ENCODE assay signal across 8 cellular contexts in genomic region chr11:60899021-60899936, GRCh38. TPM values are rescaled to one million over a fixed set of nuclear protein-coding genes. Genes with fewer than 3 reads are reported as not detected.
DNase-seq lines count a peak whose midpoint lies in the region; ATAC-seq and TF ChIP-seq lines count a peak whose summit lies in the region.

No MANE protein-coding gene starts in this region.

- 62% methylated on average over 12 of the region's 12 CpGs for WGBS in prostate gland

- no peaks in the 10 kb centered on the region for H3K27me3 ChIP-seq in cardiac muscle cell
- no peaks in the 10 kb centered on the region for H3K27me3 ChIP-seq in prostate gland (replicated peaks; ENCODE audit: insufficient read depth)

- H3K4me3 ChIP-seq in GM12865 (ENCODE audit: low read depth, low read length) (no peak overlapping the region), cardiac muscle cell (no peak overlapping the region), prostate gland (no peak overlapping the region)

- intact Hi-C loops in prostate gland (cut with DNase I): loop anchor here (1.0 to 5.0 kb wide), 2 partner anchors 68 to 122 kb away; no protein-coding TSS in a partner anchor

- H3K27ac ChIP-seq in cardiac muscle cell (no peak overlapping the region), prostate gland (peak overlapping the region in 1 of 2 donors; percentile 32)

- H3K4me1 ChIP-seq in cardiac muscle cell (ENCODE audit: low read depth) (no peaks in the 10 kb centered on the region), prostate gland (replicated peaks) (no peaks in the 10 kb centered on the region)

- DNase-seq in CD1c-positive myeloid dendritic cell (ENCODE audit: extremely low spot score) (peak; percentile 76), GM12865 (ENCODE audit: low read depth) (peak; percentile 54), NCI-H1694 (lab: John Stamatoyannopoulos, UW) (peak; percentile 69), cardiac muscle cell (ENCODE audit: low read depth in 1 of 2, low spot score in 1 of 2) (peak; percentile 62 to 77), prostate gland (ENCODE audit: low spot score) (peak; percentile 46)

- no peak overlapping the region for H3K27ac Mint-ChIP-seq in activated T-helper 17 cell treated with anti-CD3 and anti-CD28 coated beads, Interleukin-2, amount 50 U/mL, for 72 hours

- peaks cover 13% of the 10 kb centered on the region for H3K4me1 Mint-ChIP-seq in activated T-helper 17 cell treated with anti-CD3 and anti-CD28 coated beads, Interleukin-2, amount 50 U/mL, for 72 hours

- H3K9me3 ChIP-seq in cardiac muscle cell (ENCODE audit: low read depth) (no peaks in the 10 kb centered on the region), prostate gland (no peaks in the 10 kb centered on the region)

- H3K9me3 Mint-ChIP-seq in activated T-helper 17 cell treated with anti-CD3 and anti-CD28 coated beads, Interleukin-2, amount 50 U/mL, for 72 hours: no peaks in the 10 kb centered on the region

- H3K36me3 ChIP-seq in cardiac muscle cell: peaks cover 58% of the 10 kb centered on the region
- peaks cover 21 to 42% of the 10 kb centered on the region in 2 donors for H3K36me3 ChIP-seq in prostate gland

- H3K36me3 Mint-ChIP-seq in activated T-helper 17 cell treated with anti-CD3 and anti-CD28 coated beads, Interleukin-2, amount 50 U/mL, for 72 hours (ENCODE audit: low read depth): peaks cover 100% of the 10 kb centered on the region

- no peak overlapping the region for H3K4me3 Mint-ChIP-seq in activated T-helper 17 cell treated with anti-CD3 and anti-CD28 coated beads, Interleukin-2, amount 50 U/mL, for 72 hours

- TF ChIP-seq POLR2A in prostate gland (IDR thresholded peaks at IDR 0.05): no peak

- no peaks in the 10 kb centered on the region for H3K27me3 Mint-ChIP-seq in activated T-helper 17 cell treated with anti-CD3 and anti-CD28 coated beads, Interleukin-2, amount 50 U/mL, for 72 hours

- peak; percentile 58 for ATAC-seq in activated T-helper 17 cell treated with anti-CD3 and anti-CD28 coated beads, Interleukin-2, amount 50 U/mL, for 72 hours (replicated peaks)
- ATAC-seq in GM19455 (IDR thresholded peaks at IDR 0.05; ENCODE audit: unreplicated experiment) (no peak), HG03025 (IDR thresholded peaks at IDR 0.05; ENCODE audit: low FRiP score, unreplicated experiment) (no peak)

- TF ChIP-seq CTCF in GM12865 (IDR thresholded peaks at IDR 0.05; ENCODE audit: insufficient read depth, low read depth, low read length, missing control alignments) (peak; percentile 95), cardiac muscle cell (IDR thresholded peaks at IDR 0.05; ENCODE audit: low read depth, low read length) (peak; percentile 97), prostate gland (IDR thresholded peaks at IDR 0.05) (peak; percentile 67 to 88 (median 86))

RNA-seq across cellular contexts. Expression of gene PRPF19, which starts 7.1 kb away (rescaled TPM):
- 100 to 1,000 TPM in 1 of 2 donors, 10 to 100 TPM in 1; 80.2 to 165 TPM for total RNA-seq in activated T-helper 17 cell treated with anti-CD3 and anti-CD28 coated beads, Interleukin-2, amount 50 U/mL, for 72 hours
- total RNA-seq in cardiac muscle cell: 58.8 and 75.2 TPM in 2 replicates
- 14.9 and 17.0 TPM in 2 replicates for polyA plus RNA-seq in cardiac muscle cell
- 100 to 1,000 TPM; 147 to 181 TPM for total RNA-seq in prostate gland

RNA-seq across cellular contexts. Expression of gene TMEM109, which starts 14.7 kb away (rescaled TPM):
- 10 to 100 TPM; 42.8 to 99.7 TPM for total RNA-seq in activated T-helper 17 cell treated with anti-CD3 and anti-CD28 coated beads, Interleukin-2, amount 50 U/mL, for 72 hours
- total RNA-seq in cardiac muscle cell (56.7 and 66.3 TPM in 2 replicates), prostate gland (100 to 1,000 TPM; 106 to 122 TPM)
- 77.7 and 109 TPM in 2 replicates for polyA plus RNA-seq in cardiac muscle cell

RNA-seq across cellular contexts. Expression of gene TMEM132A, which starts 25.0 kb away (rescaled TPM):
- total RNA-seq in activated T-helper 17 cell treated with anti-CD3 and anti-CD28 coated beads, Interleukin-2, amount 50 U/mL, for 72 hours: under 1 TPM in 1 of 2 donors, not detected in 1; 0.29 TPM
- 154 and 188 TPM in 2 replicates for total RNA-seq in cardiac muscle cell
- polyA plus RNA-seq in cardiac muscle cell: 143 and 176 TPM in 2 replicates
- total RNA-seq in prostate gland: 10 to 100 TPM; 18.7 to 44.5 TPM

RNA-seq across cellular contexts. Expression of gene ZP1, which starts 31.9 kb away (rescaled TPM):
- under 1 TPM in 1 of 2 donors, not detected in 1; 0.16 TPM for total RNA-seq in activated T-helper 17 cell treated with anti-CD3 and anti-CD28 coated beads, Interleukin-2, amount 50 U/mL, for 72 hours
- total RNA-seq in cardiac muscle cell: not detected in 2 replicates
- polyA plus RNA-seq in cardiac muscle cell: 1.9 TPM in 1 of 2 replicates, not detected in the other
- total RNA-seq in prostate gland: under 1 TPM; 0.68 to 0.80 TPM

RNA-seq across cellular contexts. Expression of gene PTGDR2, which starts 43.5 kb away (rescaled TPM):
- total RNA-seq in activated T-helper 17 cell treated with anti-CD3 and anti-CD28 coated beads, Interleukin-2, amount 50 U/mL, for 72 hours: under 1 TPM; 0.19 to 0.37 TPM
- total RNA-seq in cardiac muscle cell (0.04 and 0.09 TPM in 2 replicates), prostate gland (under 1 TPM; 0.34 to 0.46 TPM)
- polyA plus RNA-seq in cardiac muscle cell: 0.07 TPM in 2 replicates

Comparison
In these comparisons a context has a peak if more than half of its experiments do, and no peak if none do; other contexts are left out.
1. RNA of gene TMEM132A, which starts 25.0 kb away (total RNA-seq): 154 to 188 TPM in cardiac muscle cell and 18.7 to 44.5 TPM in prostate gland; 0.29 TPM in activated T-helper 17 cell treated with anti-CD3 and anti-CD28 coated beads, Interleukin-2, amount 50 U/mL, for 72 hours; every median in the first group is over 10 times any median in the second.
2. Peak in every context shown above with its lines, with median percentiles within 50 percentile points of each other: DNase-seq and CTCF ChIP-seq.